In the genomic region with DNA sequence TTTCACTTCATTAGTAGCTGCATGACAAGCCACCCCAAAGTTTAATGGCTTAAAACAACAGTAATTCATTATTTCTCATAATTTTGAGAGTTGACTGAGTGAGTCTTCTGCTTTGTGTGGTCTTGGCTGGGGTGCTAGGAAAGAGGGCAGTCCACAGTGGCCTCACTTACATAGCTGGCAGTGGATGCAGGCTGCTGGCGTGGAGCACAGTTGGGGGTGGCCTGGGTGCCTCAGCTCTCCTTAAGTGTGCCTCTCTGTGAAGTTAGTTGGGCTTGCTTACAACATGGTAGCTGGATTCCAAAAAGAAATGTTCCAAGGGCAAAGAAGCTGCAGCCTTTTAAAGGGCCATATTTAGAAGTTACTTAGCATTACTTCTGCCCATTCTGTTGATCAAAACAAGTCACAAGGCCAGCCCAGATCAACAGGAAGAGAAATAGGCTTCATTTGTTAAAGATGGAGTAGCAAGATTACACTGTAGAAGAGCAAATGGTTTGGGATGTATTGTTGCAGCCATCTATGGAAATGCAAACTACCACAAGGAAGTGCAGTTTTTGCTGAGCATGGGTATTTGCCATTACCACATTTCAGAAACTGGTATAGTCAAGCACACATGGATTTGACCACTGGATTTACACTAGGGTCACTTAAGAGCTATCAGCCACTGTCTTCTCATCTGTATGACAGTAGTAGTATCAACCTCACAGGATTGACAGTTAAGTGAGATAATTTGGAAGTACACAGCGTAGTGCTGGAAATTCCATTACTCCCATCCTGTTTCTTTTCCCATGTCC, we compare ENCODE assay signal across 18 cellular contexts. TPM values are rescaled to one million over a fixed set of nuclear protein-coding genes. Genes with fewer than 3 reads are reported as not detected.
DNase-seq lines count a peak whose midpoint lies in the region; ATAC-seq, FAIRE-seq and TF ChIP-seq lines count a peak whose summit lies in the region.
"Had no signal": no experiment of that assay in that cellular context is flagged by ENCODE, and none has a peak within 500 bp of the region (broad histone marks: within the 10 kb centered on the region; RNA-seq: fewer than 3 reads in every experiment).

No MANE protein-coding gene starts in this region.

- H2BK15ac ChIP-seq in H1 (ENCODE audit: low read length): no peak overlapping the region

- TF ChIP-seq CTCF in DND-41 (IDR thresholded peaks at IDR 0.05; ENCODE audit: borderline replicate concordance, extremely low read depth, low read length, poor library complexity, severe bottlenecking) (no peak), PC-9 (conservative IDR thresholded peaks at IDR 0.05) (no peak), H1 (IDR thresholded peaks at IDR 0.05; ENCODE audit: control extremely low read depth in 1 of 3, insufficient read depth in 1 of 3, low read depth in 1 of 3, low read length in 3 of 3) (no peak), mucosa of descending colon (IDR thresholded peaks at IDR 0.05) (no peak)

- H3K9me3 ChIP-seq in DND-41 (ENCODE audit: insufficient read depth, low read length, severe bottlenecking) (peaks cover 2% of the 10 kb centered on the region), PC-9 (ENCODE audit: insufficient read depth, low read depth) (no peaks in the 10 kb centered on the region), H1 (ENCODE audit: insufficient read depth in 2 of 2, low read depth in 1 of 2, low read length in 1 of 2) (no peaks in the 10 kb centered on the region), mucosa of descending colon (no peaks in the 10 kb centered on the region), Karpas-422 (ENCODE audit: low read length) (peaks cover 3% of the 10 kb centered on the region)
- H3K9me3 ChIP-seq: lower lobe of right lung, sigmoid colon had no signal

- no peak overlapping the region for H4K91ac ChIP-seq in H1 (replicated peaks; ENCODE audit: insufficient read length, low read length)

- H3K14ac ChIP-seq in H1 (ENCODE audit: insufficient read length): no peak overlapping the region

- H3K4me2 ChIP-seq in DND-41 (ENCODE audit: insufficient read depth, low read length): no peak overlapping the region
- H3K4me2 ChIP-seq in PC-9: no peak overlapping the region
- H3K4me2 ChIP-seq in H1 (ENCODE audit: insufficient read depth in 1 of 2, low read depth in 2 of 2, low read length in 2 of 2): no peak overlapping the region
- no peak overlapping the region for H3K4me2 ChIP-seq in Karpas-422 (ENCODE audit: low read depth, low read length, poor library complexity, severe bottlenecking)
- H3K4me2 ChIP-seq: neural progenitor cell had no signal

- H3K79me2 ChIP-seq in DND-41 (ENCODE audit: insufficient read depth, low read length) (peaks cover 100% of the 10 kb centered on the region), PC-9 (ENCODE audit: low read depth) (no peaks in the 10 kb centered on the region), H1 (ENCODE audit: control insufficient read depth in 1 of 2, insufficient read depth in 2 of 2, low read length in 2 of 2) (no peaks in the 10 kb centered on the region), Karpas-422 (ENCODE audit: low read length) (peaks cover 100% of the 10 kb centered on the region)

- no peak overlapping the region for H2BK5ac ChIP-seq in H1 (ENCODE audit: low read depth, low read length)

- no peak overlapping the region for H2AK5ac ChIP-seq in H1 (ENCODE audit: low read depth, low read length)

- 88% methylated on average over 2 of the region's 2 CpGs; no CpG with 5 or more reads in 1 of the 2 experiments for WGBS in H1 (ENCODE audit: extremely low coverage in 1 of 2, insufficient coverage in 1 of 2, insufficient read length in 1 of 2, insufficient replicate concordance in 2 of 2, low coverage in 1 of 2, low lambda C conversion rate in 2 of 2, missing lambda C conversion rate in 1 of 2), 2 experiments

- H3K36me3 ChIP-seq in DND-41 (ENCODE audit: insufficient read depth, low read length): peaks cover 23% of the 10 kb centered on the region; the same call in 1 of the 2 replicates
- H3K36me3 ChIP-seq in PC-9 (ENCODE audit: low read depth): no peaks in the 10 kb centered on the region
- no peaks in the 10 kb centered on the region for H3K36me3 ChIP-seq in H1 (ENCODE audit: control insufficient read depth in 2 of 4, insufficient read depth in 4 of 4, low read length in 3 of 4)
- no peaks in the 10 kb centered on the region for H3K36me3 ChIP-seq in mucosa of descending colon (ENCODE audit: low read depth)
- peaks cover 18% of the 10 kb centered on the region for H3K36me3 ChIP-seq in Karpas-422 (ENCODE audit: insufficient read depth, low read length)
- H3K36me3 ChIP-seq: lower lobe of right lung, neural progenitor cell, sigmoid colon had no signal

- H2BK120ac ChIP-seq in H1 (replicated peaks; ENCODE audit: low read depth, low read length): no peak overlapping the region

- H3F3A ChIP-seq in PC-9 (ENCODE audit: insufficient read depth, low read depth): no peaks in the 10 kb centered on the region

- H3K4ac ChIP-seq in H1 (replicated peaks; ENCODE audit: insufficient read length, low read depth, low read length): no peak overlapping the region

- peak overlapping the region; percentile 65; the same call in 1 of the 2 replicates for H2BK12ac ChIP-seq in H1 (ENCODE audit: low read depth, low read length)

- POLR2A ChIA-PET in PC-9 (lab: Charles Lee; ENCODE audit: unreplicated experiment): interaction anchor here (0.5 kb wide), 1 partner anchor 36 kb away, joined by 9 read pairs; no protein-coding TSS in a partner anchor
- POLR2A ChIA-PET in H1 (lab: Charles Lee; ENCODE audit: partially characterized antibody): no interaction called here

- TF ChIP-seq POLR2A in H1 (IDR thresholded peaks at IDR 0.05; ENCODE audit: control extremely low read depth in 1 of 2, low read depth in 2 of 2, low read length in 2 of 2): no peak

- no peaks in the 10 kb centered on the region for H3K79me1 ChIP-seq in H1 (ENCODE audit: low read depth, low read length)

- H3K4me3 ChIP-seq in DND-41 (ENCODE audit: low read depth in 1 of 2, low read length in 2 of 2) (no peak overlapping the region), PC-9 (no peak overlapping the region), H1 (ENCODE audit: extremely low read depth in 1 of 4, insufficient read depth in 2 of 4, low read depth in 3 of 4, low read length in 4 of 4) (no peak overlapping the region), mucosa of descending colon (no peak overlapping the region), Karpas-422 (ENCODE audit: low read length) (no peak overlapping the region)
- H3K4me3 ChIP-seq: lower lobe of right lung, neural progenitor cell, sigmoid colon had no signal

- H3K27ac ChIP-seq in DND-41 (ENCODE audit: low read length): 0 out of 2 replicates have a peak overlapping the region, but pooled peaks have one; percentile 23
- H3K27ac ChIP-seq in PC-9: peak overlapping the region; percentile 62
- H3K27ac ChIP-seq in H1 (ENCODE audit: low read depth, low read length): no peak overlapping the region
- no peak overlapping the region for H3K27ac ChIP-seq in Karpas-422 (ENCODE audit: low read length)
- H3K27ac ChIP-seq: lower lobe of right lung, neural progenitor cell had no signal

- H4K20me1 ChIP-seq in DND-41 (ENCODE audit: insufficient read depth, low read length): peaks cover 54% of the 10 kb centered on the region
- no peaks in the 10 kb centered on the region for H4K20me1 ChIP-seq in PC-9 (ENCODE audit: insufficient read depth)
- H4K20me1 ChIP-seq in H1 (replicated peaks in 1 of 2; ENCODE audit: control insufficient read depth in 1 of 2, insufficient read depth in 2 of 2, low read length in 2 of 2): no peaks in the 10 kb centered on the region
- H4K20me1 ChIP-seq in Karpas-422 (ENCODE audit: insufficient read depth, low read depth, low read length): no peaks in the 10 kb centered on the region

- CTCF ChIA-PET in PC-9 (lab: Charles Lee): no interaction called here
- CTCF ChIA-PET in H1 (lab: Charles Lee; ENCODE audit: partially characterized antibody): interaction anchor here (0.6 to 1.0 kb wide), 4 partner anchors 8 to 841 kb away, joined by 3 read pairs; no protein-coding TSS in a partner anchor

- H4K8ac ChIP-seq in H1 (ENCODE audit: extremely low read depth, insufficient read depth, low read length): no peak overlapping the region

- FAIRE-seq in H1 (lab: Jason Lieb, UNC): no peak

- no TSS peak for BruUV-seq in PC-9 (replicated peaks; lab: Mats Ljungman, UMichigan)

- H3K4me1 ChIP-seq in DND-41 (ENCODE audit: insufficient read depth, low read length) (peaks cover 10% of the 10 kb centered on the region; the same call in 1 of the 2 replicates), PC-9 (replicated peaks; ENCODE audit: insufficient read depth) (peaks cover 17% of the 10 kb centered on the region), H1 (replicated peaks in 1 of 4; ENCODE audit: control insufficient read depth in 3 of 4, insufficient read depth in 4 of 4, low read length in 3 of 4) (peaks cover 0 to 3% (median 1%) of the 10 kb centered on the region in 4 experiments; a peak in 1 of 7 replicates), mucosa of descending colon (ENCODE audit: low read depth) (no peaks in the 10 kb centered on the region), Karpas-422 (ENCODE audit: low read length) (peaks cover 7% of the 10 kb centered on the region; the same call in 1 of the 2 replicates)
- H3K4me1 ChIP-seq: lower lobe of right lung had no signal

- ATAC-seq in DND-41 (ENCODE audit: insufficient read depth, low read depth) (peak; percentile 35; the same call in 2 of the 3 replicates), mucosa of descending colon (no peak), GM21423 (IDR thresholded peaks at IDR 0.05; ENCODE audit: unreplicated experiment) (no peak)
- ATAC-seq: lower lobe of right lung, WTC11 had no signal

- H2BK20ac ChIP-seq in H1 (ENCODE audit: low read length): no peak overlapping the region

- H4K5ac ChIP-seq in H1 (ENCODE audit: insufficient read length, low read depth, low read length): no peak overlapping the region

- no peaks in the 10 kb centered on the region for H3K27me3 ChIP-seq in DND-41 (ENCODE audit: insufficient read depth, low read length, poor library complexity)
- no peaks in the 10 kb centered on the region for H3K27me3 ChIP-seq in PC-9 (ENCODE audit: insufficient read depth, low read depth)
- peaks cover 0 to 1% (median 0%) of the 10 kb centered on the region in 4 experiments; a peak in 2 of 7 replicates for H3K27me3 ChIP-seq in H1 (replicated peaks in 1 of 4; ENCODE audit: control insufficient read depth in 3 of 4, extremely low read depth in 1 of 4, insufficient read depth in 3 of 4, low read length in 3 of 4)
- no peaks in the 10 kb centered on the region for H3K27me3 ChIP-seq in Karpas-422 (ENCODE audit: low read length)
- H3K27me3 ChIP-seq: neural progenitor cell, sigmoid colon had no signal

- H3K23ac ChIP-seq in H1 (ENCODE audit: insufficient read length): no peak overlapping the region

- TF ChIP-seq RAD21 in H1 (IDR thresholded peaks at IDR 0.05 in 1 of 2, conservative IDR thresholded peaks at IDR 0.05 in 1 of 2; ENCODE audit: low read depth in 2 of 2, low read length in 2 of 2): no peak

- H2AFZ ChIP-seq in DND-41 (ENCODE audit: low read depth, low read length): no peak overlapping the region
- H2AFZ ChIP-seq in PC-9: no peak overlapping the region
- H2AFZ ChIP-seq in H1 (ENCODE audit: low read length): peak overlapping the region; percentile 67; the same call in 1 of the 2 replicates
- no peak overlapping the region for H2AFZ ChIP-seq in Karpas-422 (ENCODE audit: low read length)
- H2AFZ ChIP-seq: neural progenitor cell had no signal

- TF ChIP-seq EP300 in H1 (IDR thresholded peaks at IDR 0.05; ENCODE audit: borderline replicate concordance in 1 of 2, low read depth in 2 of 2, low read length in 2 of 2): no peak

- H3K18ac ChIP-seq in H1 (ENCODE audit: extremely low read depth, low read length): no peak overlapping the region

- H3K56ac ChIP-seq in H1 (replicated peaks; ENCODE audit: insufficient read length, low read depth, low read length): no peak overlapping the region

- intact Hi-C loops in PC-9 (cut with micrococcal nuclease; ENCODE audit: unreplicated experiment) (loop anchor here (1.0 kb wide), 1 partner anchor 320 kb away; no protein-coding TSS in a partner anchor), mucosa of descending colon (cut with DNase I, micrococcal nuclease) (no loop called here)

- peak; percentile 7 for DNase-seq in Ammon's horn (ENCODE audit: low spot score)
- DNase-seq in DND-41: no peak
- DNase-seq in PC-9: no peak
- DNase-seq in H1 (ENCODE audit: low read depth in 1 of 2, low spot score in 2 of 2): no peak
- no peak for DNase-seq in mucosa of descending colon
- DNase-seq in Karpas-422: no peak
- DNase-seq: activated CD4-positive, alpha-beta memory T cell treated with anti-CD3 and anti-CD28 coated beads for 36 hours; activated naive CD4-positive, alpha-beta T cell; glutamatergic neuron; kidney; lower lobe of right lung; NCI-H1105 treated with DMSO at 0.1 percent for 48 hours; NCI-H2029; sigmoid colon; T1000 had no signal

- no peaks in the 10 kb centered on the region for H3K9me2 ChIP-seq in PC-9 (ENCODE audit: insufficient read depth)
- no peaks in the 10 kb centered on the region for H3K9me2 ChIP-seq in Karpas-422 (replicated peaks; ENCODE audit: insufficient read depth, low read length)

- no peaks in the 10 kb centered on the region; the same call in 1 of the 2 replicates for H3K23me2 ChIP-seq in H1 (ENCODE audit: low read depth, low read length)

- H3K9ac ChIP-seq in DND-41 (ENCODE audit: low read depth, low read length) (no peak overlapping the region), H1 (replicated peaks in 1 of 4; ENCODE audit: extremely low read depth in 1 of 4, low read depth in 3 of 4, low read length in 3 of 4) (no peak overlapping the region), Karpas-422 (ENCODE audit: low read length) (no peak overlapping the region)
- H3K9ac ChIP-seq: neural progenitor cell had no signal

RNA-seq across cellular contexts. Expression of gene ZEB1, which starts 33.6 kb away (rescaled TPM):
- total RNA-seq in PC-9 (2021): 1.0 and 1.4 TPM in 2 replicates
- total RNA-seq in H1 (2021; fragmentation: NEBNext Ultra II Directional; extraction: Animal tissue kit (Norgen Biotek cat#: 25700)): 0.15 and 0.23 TPM in 2 replicates
- polyA plus RNA-seq in H1 (2011; rRNA removed): 0.03 and 0.08 TPM in 2 replicates
- polyA plus RNA-seq in H1 (2011; cell fraction: cytosol; rRNA removed): 0.08 TPM
- polyA plus RNA-seq in H1 (2011; cell fraction: nucleus; rRNA removed): 0.13 TPM
- polyA plus RNA-seq in H1 (2012, experiment 1 of 2): 0.17 to 0.48 TPM (median 0.22 TPM) in 4 replicates
- polyA plus RNA-seq in H1 (2012, experiment 2 of 2): not detected
- polyA plus RNA-seq in H1 (2013, experiment 1 of 2): 0.06 TPM
- polyA plus RNA-seq in H1 (2013, experiment 2 of 2): 0.06 TPM
- polyA minus RNA-seq in H1 (2011; rRNA and poly(A)+ RNA removed): 0.16 and 0.24 TPM in 2 replicates
- not detected for polyA minus RNA-seq in H1 (2011; cell fraction: cytosol; rRNA and poly(A)+ RNA removed)
- 1.1 TPM for polyA minus RNA-seq in H1 (2011; cell fraction: nucleus; rRNA and poly(A)+ RNA removed)
- total RNA-seq in mucosa of descending colon: 100 to 1,000 TPM in 1 of 3 donors, 10 to 100 TPM in 1, 1 to 10 TPM in 1; 8.8 to 200 (median 28.1) TPM
- 49.5 and 53.9 TPM in 2 replicates for total RNA-seq in Karpas-422 (2014; rRNA removed; shearing (Covaris generic); ENCODE audit: low replicate concordance)

Comparison
In these comparisons a context has a peak if more than half of its experiments do, and no peak if none do; other contexts are left out.
1. H3K27ac ChIP-seq: peak in DND-41 (single experiment) and PC-9 (single experiment); none in H1 (single experiment) and Karpas-422 (single experiment).